In the genomic region with DNA sequence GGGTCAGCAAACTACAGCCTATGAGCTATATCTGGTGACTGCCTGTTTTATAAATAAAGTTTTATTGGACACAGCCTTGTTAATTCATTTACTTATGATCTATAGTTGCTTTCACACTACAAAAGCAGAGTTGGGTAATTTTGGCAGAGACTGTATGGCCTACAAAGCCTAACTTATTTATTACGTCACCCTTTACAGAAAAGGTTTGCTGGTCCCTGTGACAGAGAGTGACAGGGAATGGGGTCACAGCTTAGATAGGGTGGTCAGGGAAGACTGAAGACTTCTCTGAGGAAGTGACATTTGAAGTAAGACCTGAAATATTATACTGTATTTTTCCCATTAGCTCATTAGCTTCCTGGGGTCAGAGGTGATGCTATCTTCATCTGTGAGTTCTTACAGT, we compare ENCODE assay signal across 26 cellular contexts.
DNase-seq lines count a peak whose midpoint lies in the region; ATAC-seq, FAIRE-seq and TF ChIP-seq lines count a peak whose summit lies in the region.
"Had no signal": no experiment of that assay in that cellular context is flagged by ENCODE, and none has a peak within 500 bp of the region (broad histone marks: within the 10 kb centered on the region; RNA-seq: fewer than 3 reads in every experiment).

No MANE protein-coding gene starts in this region.

- DNase-seq in HepG2 (ENCODE audit: low spot score) (no peak), right lobe of liver (no peak), DND-41 (no peak), K562 (ENCODE audit: extremely low read depth in 1 of 4, low spot score in 3 of 4) (no peak), smooth muscle cell (lab: John Stamatoyannopoulos, UW; ENCODE audit: unreplicated experiment) (no peak), GM19239 (ENCODE audit: insufficient read length, low spot score) (no peak), GM19238 (ENCODE audit: insufficient read length, low spot score) (no peak)
- no peak for DNase-seq in activated CD8-positive, alpha-beta memory T cell treated with anti-CD3 and anti-CD28 coated beads for 24 hours
- DNase-seq: 8988T; ACHN; BE2C; CD4-positive, alpha-beta memory T cell; CD4-positive, CD25-positive, alpha-beta regulatory T cell; CD8-positive, alpha-beta memory T cell; COR-L47; DMS 273 treated with DMSO at 0.1 percent for 48 hours; DMS153; DMS53; DMS79; GF-D8 had no signal

- no peak for TF ChIP-seq POLR2A in HepG2 (IDR thresholded peaks at IDR 0.05; ENCODE audit: insufficient read depth in 1 of 2, low read depth in 2 of 2, low read length in 2 of 2)
- TF ChIP-seq POLR2A in right lobe of liver (IDR thresholded peaks at IDR 0.05) = no peak
- no peak for TF ChIP-seq POLR2A in K562 (conservative IDR thresholded peaks at IDR 0.05)

- TF ChIP-seq CTCF in HepG2 (CRISPR knock-in tag; IDR thresholded peaks at IDR 0.05) = no peak
- no peak for TF ChIP-seq CTCF in right lobe of liver (IDR thresholded peaks at IDR 0.05)
- TF ChIP-seq CTCF in DND-41 (IDR thresholded peaks at IDR 0.05; ENCODE audit: borderline replicate concordance, extremely low read depth, low read length, poor library complexity, severe bottlenecking) = no peak
- TF ChIP-seq CTCF in K562 (IDR thresholded peaks at IDR 0.05 in 2 of 3, conservative IDR thresholded peaks at IDR 0.05 in 1 of 3; ENCODE audit: insufficient read depth in 2 of 3, low read depth in 1 of 3, low read length in 3 of 3) = no peak
- TF ChIP-seq CTCF in smooth muscle cell (IDR thresholded peaks at IDR 0.05; ENCODE audit: borderline replicate concordance, insufficient read depth, poor library complexity, severe bottlenecking) = no peak

- CTCF ChIA-PET in HepG2 (lab: Yijun Ruan, JAX; ENCODE audit: low intra/inter-chr PET ratio, low total read pairs) = no interaction called here
- CTCF ChIA-PET in K562 (lab: Yijun Ruan, JAX; ENCODE audit: low intra/inter-chr PET ratio) = no interaction called here

- H4K20me1 ChIP-seq in HepG2 (ENCODE audit: insufficient read depth, low read length) (no peaks in the 10 kb centered on the region), DND-41 (ENCODE audit: insufficient read depth, low read length) (no peaks in the 10 kb centered on the region), K562 (replicated peaks; ENCODE audit: control insufficient read depth, insufficient read depth, low read length) (no peaks in the 10 kb centered on the region), smooth muscle cell (ENCODE audit: low read depth) (no peaks in the 10 kb centered on the region)
- H4K20me1 ChIP-seq: BLaER1 treated with 17β-estradiol and CSF1 and Interleukin-3, amounts not matched to agents 10 nM and 100 nM had no signal

- in situ Hi-C loops in HepG2 (cut with HindIII; ENCODE audit: extremely low pct_ligation_motif_present, low pct_unique_long_range_greater_than_20kb) = no loop called here
- in situ Hi-C loops in K562 (cut with MboI) = no loop called here

- TF ChIP-seq RAD21 in HepG2 (CRISPR knock-in tag; IDR thresholded peaks at IDR 0.05) = no peak
- no peak for TF ChIP-seq RAD21 in K562 (CRISPR knock-in tag; conservative IDR thresholded peaks at IDR 0.05 in 1 of 2, IDR thresholded peaks at IDR 0.05 in 1 of 2)

- H2AFZ ChIP-seq in HepG2 (ENCODE audit: low read length) (no peak overlapping the region), DND-41 (ENCODE audit: low read depth, low read length) (peak overlapping the region; percentile 20; the same call in 1 of the 2 replicates), K562 (ENCODE audit: low read depth, low read length) (no peak overlapping the region), smooth muscle cell (ENCODE audit: low read depth) (peak overlapping the region; percentile 58)

- FAIRE-seq in HepG2 (lab: Jason Lieb, UNC) (no peak), K562 (lab: Jason Lieb, UNC) (no peak), GM19239 (lab: Jason Lieb, UNC) (no peak)
- FAIRE-seq: A204.1, G401.6, GM12892, GM18507 had no signal

- no peaks in the 10 kb centered on the region; a peak in 1 of 5 replicates for H3K27me3 ChIP-seq in HepG2 (ENCODE audit: control insufficient read depth in 1 of 2, insufficient read depth in 2 of 2, low read length in 2 of 2)
- H3K27me3 ChIP-seq in right lobe of liver = no peaks in the 10 kb centered on the region
- H3K27me3 ChIP-seq in DND-41 (ENCODE audit: insufficient read depth, low read length, poor library complexity) = no peaks in the 10 kb centered on the region
- no peaks in the 10 kb centered on the region for H3K27me3 ChIP-seq in K562 (ENCODE audit: control insufficient read depth in 2 of 2, insufficient read depth in 2 of 2, low read length in 2 of 2)
- H3K27me3 ChIP-seq in smooth muscle cell (ENCODE audit: low read depth) = no peaks in the 10 kb centered on the region
- H3K27me3 ChIP-seq: BE2C; BLaER1 treated with 17β-estradiol and CSF1 and Interleukin-3, amounts not matched to agents 10 nM and 100 nM had no signal

- ATAC-seq in HepG2 (no peak), right lobe of liver (no peak), DND-41 (ENCODE audit: insufficient read depth, low read depth) (no peak), K562 (no peak)

- intact Hi-C loops in HepG2 (cut with micrococcal nuclease; ENCODE audit: unreplicated experiment) (no loop called here), right lobe of liver (cut with DNase I) (no loop called here), K562 (cut with micrococcal nuclease) (no loop called here)

- BruUV-seq in HepG2 (replicated peaks; lab: Mats Ljungman, UMichigan) = no TSS peak
- BruUV-seq in K562 (replicated peaks; lab: Mats Ljungman, UMichigan) = no TSS peak

- H3K27ac ChIP-seq in HepG2 (ENCODE audit: extremely low read length, insufficient read depth, low read length) (no peak overlapping the region), right lobe of liver (no peak overlapping the region), DND-41 (ENCODE audit: low read length) (no peak overlapping the region), K562 (ENCODE audit: extremely low read depth, low read depth, low read length) (no peak overlapping the region), smooth muscle cell (ENCODE audit: low read depth) (no peak overlapping the region)
- H3K27ac ChIP-seq: BLaER1 treated with 17β-estradiol and CSF1 and Interleukin-3, amounts not matched to agents 10 nM and 100 nM; C4-2B had no signal

- no peaks in the 10 kb centered on the region for H3K9me1 ChIP-seq in K562 (ENCODE audit: control insufficient read depth, insufficient read depth, low read length)

- H3K4me3 ChIP-seq in HepG2 (replicated peaks in 1 of 3; ENCODE audit: insufficient read depth in 1 of 3, low read depth in 2 of 3, low read length in 3 of 3) = no peak overlapping the region
- no peak overlapping the region for H3K4me3 ChIP-seq in right lobe of liver
- no peak overlapping the region for H3K4me3 ChIP-seq in DND-41 (ENCODE audit: low read depth in 1 of 2, low read length in 2 of 2)
- H3K4me3 ChIP-seq in K562 = no peak overlapping the region
- H3K4me3 ChIP-seq in smooth muscle cell = no peak overlapping the region
- H3K4me3 ChIP-seq: BLaER1 treated with 17β-estradiol and CSF1 and Interleukin-3, amounts not matched to agents 10 nM and 100 nM had no signal

- H3K4me1 ChIP-seq in HepG2 (ENCODE audit: insufficient read depth, low read length) (no peaks in the 10 kb centered on the region), right lobe of liver (no peaks in the 10 kb centered on the region), DND-41 (ENCODE audit: insufficient read depth, low read length) (0 out of 2 replicates have a peak, but pooled peaks cover 3% of the 10 kb centered on the region), K562 (replicated peaks in 1 of 2; ENCODE audit: control insufficient read depth in 2 of 2, insufficient read depth in 2 of 2, low read length in 2 of 2) (no peaks in the 10 kb centered on the region), smooth muscle cell (ENCODE audit: low read depth) (no peaks in the 10 kb centered on the region)
- H3K4me1 ChIP-seq: BE2C; BLaER1 treated with 17β-estradiol and CSF1 and Interleukin-3, amounts not matched to agents 10 nM and 100 nM had no signal

- TF ChIP-seq EP300 in HepG2 (IDR thresholded peaks at IDR 0.05; ENCODE audit: low read depth in 2 of 2, low read length in 2 of 2) (no peak), HepG2 (CRISPR knock-in tag; IDR thresholded peaks at IDR 0.05; ENCODE audit: borderline replicate concordance) (no peak), K562 (IDR thresholded peaks at IDR 0.05; ENCODE audit: low read length) (no peak)

- 23% methylated on average over 1 of the region's 1 CpG for WGBS in HepG2 (ENCODE audit: low lambda C conversion rate)
- WGBS in right lobe of liver (ENCODE audit: insufficient coverage, low coverage, low lambda C conversion rate, missing lambda C conversion rate) = 73% methylated on average over 1 of the region's 1 CpG
- WGBS in K562 (ENCODE audit: insufficient coverage, low coverage, missing lambda C conversion rate) = 0% methylated on average over 1 of the region's 1 CpG
- 86% methylated on average over 1 of the region's 1 CpG for WGBS in smooth muscle cell (ENCODE audit: low lambda C conversion rate)

- H3K9me3 ChIP-seq in HepG2 (ENCODE audit: low read length) (no peaks in the 10 kb centered on the region), right lobe of liver (no peaks in the 10 kb centered on the region), DND-41 (ENCODE audit: insufficient read depth, low read length, severe bottlenecking) (peaks cover 3% of the 10 kb centered on the region), K562 (replicated peaks; ENCODE audit: control insufficient read depth, insufficient read depth, low read depth, low read length) (no peaks in the 10 kb centered on the region), smooth muscle cell (replicated peaks; ENCODE audit: low read depth) (no peaks in the 10 kb centered on the region)
- H3K9me3 ChIP-seq: BE2C had no signal

- POLR2A ChIA-PET in HepG2 (lab: Yijun Ruan, JAX) = no interaction called here
- POLR2A ChIA-PET in K562 (lab: Yijun Ruan, JAX) = no interaction called here

- no peaks in the 10 kb centered on the region for H3F3A ChIP-seq in smooth muscle cell (ENCODE audit: low read depth)

- H3K4me2 ChIP-seq in HepG2 (ENCODE audit: low read depth, low read length) (no peak overlapping the region), DND-41 (ENCODE audit: insufficient read depth, low read length) (no peak overlapping the region), K562 (ENCODE audit: insufficient read depth, low read length) (no peak overlapping the region), smooth muscle cell (no peak overlapping the region)
- H3K4me2 ChIP-seq: BLaER1 treated with 17β-estradiol and CSF1 and Interleukin-3, amounts not matched to agents 10 nM and 100 nM had no signal

- H3K36me3 ChIP-seq in HepG2 (replicated peaks in 1 of 2; ENCODE audit: control insufficient read depth in 1 of 2, insufficient read depth in 2 of 2, low read length in 2 of 2) (no peaks in the 10 kb centered on the region), right lobe of liver (no peaks in the 10 kb centered on the region), DND-41 (ENCODE audit: insufficient read depth, low read length) (no peaks in the 10 kb centered on the region), K562 (ENCODE audit: control insufficient read depth, insufficient read depth, low read length) (no peaks in the 10 kb centered on the region), smooth muscle cell (ENCODE audit: low read depth) (no peaks in the 10 kb centered on the region)
- H3K36me3 ChIP-seq: BE2C; BLaER1 treated with 17β-estradiol and CSF1 and Interleukin-3, amounts not matched to agents 10 nM and 100 nM had no signal

- no peak overlapping the region for H3K9ac ChIP-seq in HepG2 (ENCODE audit: insufficient read depth, low read depth, low read length)
- no peak overlapping the region for H3K9ac ChIP-seq in DND-41 (ENCODE audit: low read depth, low read length)
- H3K9ac ChIP-seq in K562 (ENCODE audit: insufficient read depth in 1 of 2, low read depth in 2 of 2, low read length in 2 of 2) = no peak overlapping the region
- H3K9ac ChIP-seq in smooth muscle cell (ENCODE audit: low read depth) = no peak overlapping the region
- H3K9ac ChIP-seq: BLaER1 treated with 17β-estradiol and CSF1 and Interleukin-3, amounts not matched to agents 10 nM and 100 nM had no signal

- H3K79me2 ChIP-seq in HepG2 (ENCODE audit: insufficient read depth, low read length) (no peaks in the 10 kb centered on the region), DND-41 (ENCODE audit: insufficient read depth, low read length) (no peaks in the 10 kb centered on the region), K562 (ENCODE audit: control insufficient read depth, insufficient read depth, low read length) (no peaks in the 10 kb centered on the region), smooth muscle cell (ENCODE audit: low read depth) (no peaks in the 10 kb centered on the region)

Comparison
In these comparisons a context has a peak if more than half of its experiments do, and no peak if none do; other contexts are left out.
1. H2AFZ ChIP-seq: peak in DND-41 (single experiment) and smooth muscle cell (single experiment); none in HepG2 (single experiment) and K562 (single experiment).